Comparison of ENCODE assay signal across 18 cellular contexts in the genomic region with DNA sequence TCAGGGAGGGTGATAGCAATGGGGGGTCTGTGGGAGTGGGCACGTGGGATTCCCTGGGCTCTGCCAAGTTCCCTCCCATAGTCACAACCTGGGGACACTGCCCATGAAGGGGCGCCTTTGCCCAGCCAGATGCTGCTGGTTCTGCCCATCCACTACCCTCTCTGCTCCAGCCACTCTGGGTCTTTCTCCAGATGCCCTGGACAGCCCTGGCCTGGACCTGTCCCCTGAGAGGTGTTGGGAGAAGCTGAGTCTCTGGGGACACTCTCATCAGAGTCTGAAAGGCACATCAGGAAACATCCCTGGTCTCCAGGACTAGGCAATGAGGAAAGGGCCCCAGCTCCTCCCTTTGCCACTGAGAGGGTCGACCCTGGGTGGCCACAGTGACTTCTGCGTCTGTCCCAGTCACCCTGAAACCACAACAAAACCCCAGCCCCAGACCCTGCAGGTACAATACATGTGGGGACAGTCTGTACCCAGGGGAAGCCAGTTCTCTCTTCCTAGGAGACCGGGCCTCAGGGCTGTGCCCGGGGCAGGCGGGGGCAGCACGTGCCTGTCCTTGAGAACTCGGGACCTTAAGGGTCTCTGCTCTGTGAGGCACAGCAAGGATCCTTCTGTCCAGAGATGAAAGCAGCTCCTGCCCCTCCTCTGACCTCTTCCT. TPM values are rescaled to one million over a fixed set of nuclear protein-coding genes. Genes with fewer than 3 reads are reported as not detected.
"Had no signal": no experiment of that assay in that cellular context is flagged by ENCODE, and none has a peak within 500 bp of the region (broad histone marks: within the 10 kb centered on the region; RNA-seq: fewer than 3 reads in every experiment).

No MANE protein-coding gene starts in this region.

- H3K36me3 ChIP-seq: cardiac muscle cell, tibial artery had no signal

- H3K4me1 ChIP-seq: foreskin keratinocyte, parathyroid adenoma, tibial artery had no signal

- H3K27ac Mint-ChIP-seq: activated T-helper 1 cell treated with anti-CD3 and anti-CD28 coated beads, Interleukin-12 subunit alpha, Interleukin-12 subunit beta, Interleukin-2, Interleukin-4 antibody, amounts not matched to agents 30 ng/mL and 10 ng/mL and 1 ng/mL, durations not matched to agents 14 hours and 24 hours and 36 hours; naive B cell; stimulated activated naive B cell treated with anti-CD40 and anti-IgM and Interleukin-4, amounts not matched to agents 10 μg/mL and 1 μg/mL and 100 μg/mL, for 72 hours; T-helper 2 cell treated with Interferon-gamma antibody and Interleukin-4, amounts not matched to agents 5 μg/mL and 100 μg/mL, for 36 hours had no signal

- H3K27ac ChIP-seq: cardiac muscle cell, foreskin keratinocyte, parathyroid adenoma, tibial artery had no signal

- DNase-seq: activated naive CD4-positive, alpha-beta T cell treated with anti-CD3 and anti-CD28 coated beads, Interleukin-2, amount 50 U/mL, for 16 hours; effector CD4-positive, alpha-beta T cell; foreskin keratinocyte; left cardiac atrium; midbrain; naive B cell; stimulated activated CD4-positive, alpha-beta T cell treated with anti-CD3 and anti-CD28 coated beads, Interleukin-15, amount 100 ng/mL, for 24 hours; stimulated activated CD4-positive, alpha-beta T cell treated with anti-CD3 and anti-CD28 coated beads, Interleukin-4, amount 100 ng/mL, for 1 hour; stimulated activated naive B cell treated with anti-CD40 and anti-IgM and Interleukin-4, amounts not matched to agents 10 μg/mL and 1 μg/mL and 100 μg/mL, for 72 hours had no signal

- H3K9me3 Mint-ChIP-seq: activated T-helper 1 cell treated with anti-CD3 and anti-CD28 coated beads, Interleukin-12 subunit alpha, Interleukin-12 subunit beta, Interleukin-2, Interleukin-4 antibody, amounts not matched to agents 30 ng/mL and 10 ng/mL and 1 ng/mL, durations not matched to agents 14 hours and 24 hours and 36 hours had no signal

- H3K4me3 Mint-ChIP-seq: activated T-helper 1 cell treated with anti-CD3 and anti-CD28 coated beads, Interleukin-12 subunit alpha, Interleukin-12 subunit beta, Interleukin-2, Interleukin-4 antibody, amounts not matched to agents 30 ng/mL and 10 ng/mL and 1 ng/mL, durations not matched to agents 14 hours and 24 hours and 36 hours; naive B cell; stimulated activated naive B cell treated with anti-CD40 and anti-IgM and Interleukin-4, amounts not matched to agents 10 μg/mL and 1 μg/mL and 100 μg/mL, for 72 hours; T-helper 2 cell treated with Interferon-gamma antibody and Interleukin-4, amounts not matched to agents 5 μg/mL and 100 μg/mL, for 36 hours had no signal

- H3K9ac ChIP-seq: parathyroid adenoma had no signal

- H3K27me3 ChIP-seq: cardiac muscle cell had no signal

- H3K4me3 ChIP-seq: cardiac muscle cell, lung, tibial artery had no signal

RNA-seq across cellular contexts. Expression of a gene that starts 9.3 kb away (rescaled TPM):
- total RNA-seq: activated T-helper 1 cell treated with anti-CD3 and anti-CD28 coated beads, Interleukin-12 subunit alpha, Interleukin-12 subunit beta, Interleukin-2, Interleukin-4 antibody, amounts not matched to agents 30 ng/mL and 10 ng/mL and 1 ng/mL, durations not matched to agents 14 hours and 24 hours and 36 hours; cardiac muscle cell; foreskin keratinocyte; left cardiac atrium; renal cortical epithelial cell; SK-MEL-5 had no signal

RNA-seq across cellular contexts. Expression of a gene that starts 11.1 kb away (rescaled TPM):
- total RNA-seq: activated T-helper 1 cell treated with anti-CD3 and anti-CD28 coated beads, Interleukin-12 subunit alpha, Interleukin-12 subunit beta, Interleukin-2, Interleukin-4 antibody, amounts not matched to agents 30 ng/mL and 10 ng/mL and 1 ng/mL, durations not matched to agents 14 hours and 24 hours and 36 hours; cardiac muscle cell; foreskin keratinocyte; left cardiac atrium; renal cortical epithelial cell; SK-MEL-5 had no signal

RNA-seq across cellular contexts. Expression of a gene that starts 58.0 kb away (rescaled TPM):
- total RNA-seq: activated T-helper 1 cell treated with anti-CD3 and anti-CD28 coated beads, Interleukin-12 subunit alpha, Interleukin-12 subunit beta, Interleukin-2, Interleukin-4 antibody, amounts not matched to agents 30 ng/mL and 10 ng/mL and 1 ng/mL, durations not matched to agents 14 hours and 24 hours and 36 hours; cardiac muscle cell; renal cortical epithelial cell; SK-MEL-5; subcutaneous adipose tissue had no signal
